In genomic region chr14:64338616-64339316, GRCh38 we compare ENCODE assay signal across 1 cellular context.
TF ChIP-seq lines count a peak whose summit lies in the region.

No MANE protein-coding gene starts in this region.

TF ChIP-seq in HepG2, 621 proteins besides CTCF, POLR2A, EP300 and RAD21 (continued from another document and continues in another):
- TF ChIP-seq ATF2 (CRISPR knock-in tag; IDR thresholded peaks at IDR 0.05) (no peak), ZNF839 (CRISPR knock-in tag; IDR thresholded peaks at IDR 0.05; ENCODE audit: borderline replicate concordance) (peak; percentile 58; the same call in 1 of the 2 replicates), ZNF460 (CRISPR knock-in tag; IDR thresholded peaks at IDR 0.05; ENCODE audit: borderline replicate concordance) (no peak), ZNF431 (CRISPR knock-in tag; IDR thresholded peaks at IDR 0.05; ENCODE audit: borderline replicate concordance, low read depth) (peak; percentile 73; the same call in 1 of the 2 replicates), SIX1 (CRISPR knock-in tag; IDR thresholded peaks at IDR 0.05; ENCODE audit: borderline replicate concordance) (no peak), KMT2B (CRISPR knock-in tag; IDR thresholded peaks at IDR 0.05) (peak; percentile 30; the same call in 1 of the 2 replicates), ZNF747 (CRISPR knock-in tag; IDR thresholded peaks at IDR 0.05; ENCODE audit: borderline replicate concordance) (peak; percentile 46; the same call in 1 of the 2 replicates), DNMT1 (CRISPR knock-in tag; IDR thresholded peaks at IDR 0.05) (no peak), PATZ1 (CRISPR knock-in tag; IDR thresholded peaks at IDR 0.05) (peak; percentile 31; the same call in 1 of the 2 replicates), GATAD2A (CRISPR knock-in tag; IDR thresholded peaks at IDR 0.05) (peak; percentile 35; the same call in 1 of the 2 replicates), TBL1XR1 (IDR thresholded peaks at IDR 0.05; ENCODE audit: borderline replicate concordance, low read length, partially characterized antibody) (no peak), ZNF788 (CRISPR knock-in tag; IDR thresholded peaks at IDR 0.05; ENCODE audit: borderline replicate concordance) (peak; percentile 64; the same call in 1 of the 2 replicates), MEF2D (CRISPR knock-in tag; IDR thresholded peaks at IDR 0.05) (peak; percentile 64; the same call in 1 of the 2 replicates), HNF1B (CRISPR knock-in tag; IDR thresholded peaks at IDR 0.05) (peak; percentile 73; the same call in 1 of the 2 replicates), DMAP1 (CRISPR knock-in tag; IDR thresholded peaks at IDR 0.05) (peak; percentile 61; the same call in 1 of the 2 replicates), DR1 (CRISPR knock-in tag; IDR thresholded peaks at IDR 0.05) (peak; percentile 81), GMEB2 (CRISPR knock-in tag; IDR thresholded peaks at IDR 0.05; ENCODE audit: low read depth) (0 out of 2 replicates have a peak, but pooled peaks have one; percentile 57), ZNF772 (CRISPR knock-in tag; IDR thresholded peaks at IDR 0.05) (peak; percentile 73; the same call in 1 of the 2 replicates), ZBTB20 (CRISPR knock-in tag; IDR thresholded peaks at IDR 0.05; ENCODE audit: borderline replicate concordance, low read depth) (peak; percentile 79; the same call in 1 of the 2 replicates), ESRRA (CRISPR knock-in tag; IDR thresholded peaks at IDR 0.05; ENCODE audit: low read depth) (peak; percentile 68), ZNF850 (CRISPR knock-in tag; conservative IDR thresholded peaks at IDR 0.05) (no peak), ZNF552 (CRISPR knock-in tag; IDR thresholded peaks at IDR 0.05; ENCODE audit: borderline replicate concordance) (peak; percentile 52; the same call in 1 of the 2 replicates), ZNF556 (CRISPR knock-in tag; IDR thresholded peaks at IDR 0.05; ENCODE audit: borderline replicate concordance) (peak; percentile 65; the same call in 1 of the 2 replicates), GABPA (IDR thresholded peaks at IDR 0.05; ENCODE audit: low read depth, low read length) (peak; percentile 71), GABPA (CRISPR knock-in tag; IDR thresholded peaks at IDR 0.05; ENCODE audit: low read depth) (peak; percentile 87), ZMYM3 (CRISPR knock-in tag; IDR thresholded peaks at IDR 0.05) (peak; percentile 46; the same call in 1 of the 2 replicates), ZNF619 (CRISPR knock-in tag; IDR thresholded peaks at IDR 0.05) (peak; percentile 57; the same call in 1 of the 2 replicates), SCMH1 (CRISPR knock-in tag; IDR thresholded peaks at IDR 0.05; ENCODE audit: borderline replicate concordance) (no peak), SP2 (CRISPR knock-in tag; IDR thresholded peaks at IDR 0.05) (peak; percentile 72), TFDP1 (CRISPR knock-in tag; IDR thresholded peaks at IDR 0.05; ENCODE audit: borderline replicate concordance) (peak; percentile 86), TARDBP (CRISPR knock-in tag; IDR thresholded peaks at IDR 0.05) (no peak), HOXA3 (CRISPR knock-in tag; IDR thresholded peaks at IDR 0.05) (peak; percentile 37; the same call in 1 of the 2 replicates), GATAD1 (CRISPR knock-in tag; IDR thresholded peaks at IDR 0.05) (peak; percentile 56), SAP130 (CRISPR knock-in tag; IDR thresholded peaks at IDR 0.05; ENCODE audit: low read depth) (peak; percentile 65; the same call in 1 of the 2 replicates), ZNF704 (CRISPR knock-in tag; IDR thresholded peaks at IDR 0.05; ENCODE audit: borderline replicate concordance) (0 out of 2 replicates have a peak, but pooled peaks have one; percentile 32)
- TF ChIP-seq, protein P1, sequence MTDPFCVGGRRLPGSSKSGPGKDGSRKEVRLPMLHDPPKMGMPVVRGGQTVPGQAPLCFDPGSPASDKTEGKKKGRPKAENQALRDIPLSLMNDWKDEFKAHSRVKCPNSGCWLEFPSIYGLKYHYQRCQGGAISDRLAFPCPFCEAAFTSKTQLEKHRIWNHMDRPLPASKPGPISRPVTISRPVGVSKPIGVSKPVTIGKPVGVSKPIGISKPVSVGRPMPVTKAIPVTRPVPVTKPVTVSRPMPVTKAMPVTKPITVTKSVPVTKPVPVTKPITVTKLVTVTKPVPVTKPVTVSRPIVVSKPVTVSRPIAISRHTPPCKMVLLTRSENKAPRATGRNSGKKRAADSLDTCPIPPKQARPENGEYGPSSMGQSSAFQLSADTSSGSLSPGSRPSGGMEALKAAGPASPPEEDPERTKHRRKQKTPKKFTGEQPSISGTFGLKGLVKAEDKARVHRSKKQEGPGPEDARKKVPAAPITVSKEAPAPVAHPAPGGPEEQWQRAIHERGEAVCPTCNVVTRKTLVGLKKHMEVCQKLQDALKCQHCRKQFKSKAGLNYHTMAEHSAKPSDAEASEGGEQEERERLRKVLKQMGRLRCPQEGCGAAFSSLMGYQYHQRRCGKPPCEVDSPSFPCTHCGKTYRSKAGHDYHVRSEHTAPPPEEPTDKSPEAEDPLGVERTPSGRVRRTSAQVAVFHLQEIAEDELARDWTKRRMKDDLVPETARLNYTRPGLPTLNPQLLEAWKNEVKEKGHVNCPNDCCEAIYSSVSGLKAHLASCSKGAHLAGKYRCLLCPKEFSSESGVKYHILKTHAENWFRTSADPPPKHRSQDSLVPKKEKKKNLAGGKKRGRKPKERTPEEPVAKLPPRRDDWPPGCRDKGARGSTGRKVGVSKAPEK (CRISPR knock-in tag; IDR thresholded peaks at IDR 0.05; ENCODE audit: borderline replicate concordance), result peak; percentile 51; the same call in 1 of the 2 replicates
- TF ChIP-seq, protein P2, sequence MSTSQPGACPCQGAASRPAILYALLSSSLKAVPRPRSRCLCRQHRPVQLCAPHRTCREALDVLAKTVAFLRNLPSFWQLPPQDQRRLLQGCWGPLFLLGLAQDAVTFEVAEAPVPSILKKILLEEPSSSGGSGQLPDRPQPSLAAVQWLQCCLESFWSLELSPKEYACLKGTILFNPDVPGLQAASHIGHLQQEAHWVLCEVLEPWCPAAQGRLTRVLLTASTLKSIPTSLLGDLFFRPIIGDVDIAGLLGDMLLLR (CRISPR knock-in tag; IDR thresholded peaks at IDR 0.05), result 0 out of 2 replicates have a peak, but pooled peaks have one; percentile 58
- TF ChIP-seq, protein P3, sequence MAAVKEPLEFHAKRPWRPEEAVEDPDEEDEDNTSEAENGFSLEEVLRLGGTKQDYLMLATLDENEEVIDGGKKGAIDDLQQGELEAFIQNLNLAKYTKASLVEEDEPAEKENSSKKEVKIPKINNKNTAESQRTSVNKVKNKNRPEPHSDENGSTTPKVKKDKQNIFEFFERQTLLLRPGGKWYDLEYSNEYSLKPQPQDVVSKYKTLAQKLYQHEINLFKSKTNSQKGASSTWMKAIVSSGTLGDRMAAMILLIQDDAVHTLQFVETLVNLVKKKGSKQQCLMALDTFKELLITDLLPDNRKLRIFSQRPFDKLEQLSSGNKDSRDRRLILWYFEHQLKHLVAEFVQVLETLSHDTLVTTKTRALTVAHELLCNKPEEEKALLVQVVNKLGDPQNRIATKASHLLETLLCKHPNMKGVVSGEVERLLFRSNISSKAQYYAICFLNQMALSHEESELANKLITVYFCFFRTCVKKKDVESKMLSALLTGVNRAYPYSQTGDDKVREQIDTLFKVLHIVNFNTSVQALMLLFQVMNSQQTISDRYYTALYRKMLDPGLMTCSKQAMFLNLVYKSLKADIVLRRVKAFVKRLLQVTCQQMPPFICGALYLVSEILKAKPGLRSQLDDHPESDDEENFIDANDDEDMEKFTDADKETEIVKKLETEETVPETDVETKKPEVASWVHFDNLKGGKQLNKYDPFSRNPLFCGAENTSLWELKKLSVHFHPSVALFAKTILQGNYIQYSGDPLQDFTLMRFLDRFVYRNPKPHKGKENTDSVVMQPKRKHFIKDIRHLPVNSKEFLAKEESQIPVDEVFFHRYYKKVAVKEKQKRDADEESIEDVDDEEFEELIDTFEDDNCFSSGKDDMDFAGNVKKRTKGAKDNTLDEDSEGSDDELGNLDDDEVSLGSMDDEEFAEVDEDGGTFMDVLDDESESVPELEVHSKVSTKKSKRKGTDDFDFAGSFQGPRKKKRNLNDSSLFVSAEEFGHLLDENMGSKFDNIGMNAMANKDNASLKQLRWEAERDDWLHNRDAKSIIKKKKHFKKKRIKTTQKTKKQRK (IDR thresholded peaks at IDR 0.05; ENCODE audit: low read length), result no peak
- TF ChIP-seq, protein P4, sequence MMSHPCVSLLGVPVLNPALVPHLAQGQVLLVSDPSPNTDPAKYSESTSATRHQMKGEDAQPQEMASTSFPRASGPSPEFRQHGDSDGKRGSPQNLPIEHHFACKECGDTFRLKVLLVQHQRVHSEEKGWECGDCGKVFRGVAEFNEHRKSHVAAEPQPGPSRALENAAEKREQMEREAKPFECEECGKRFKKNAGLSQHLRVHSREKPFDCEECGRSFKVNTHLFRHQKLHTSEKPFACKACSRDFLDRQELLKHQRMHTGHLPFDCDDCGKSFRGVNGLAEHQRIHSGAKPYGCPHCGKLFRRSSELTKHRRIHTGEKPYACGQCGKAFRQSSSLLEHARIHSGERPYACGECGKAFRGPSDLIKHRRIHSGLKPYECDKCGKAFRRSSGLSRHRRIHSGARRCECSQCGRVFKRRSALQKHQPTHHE (CRISPR knock-in tag; IDR thresholded peaks at IDR 0.05; ENCODE audit: borderline replicate concordance), result no peak
- TF ChIP-seq, protein P5, sequence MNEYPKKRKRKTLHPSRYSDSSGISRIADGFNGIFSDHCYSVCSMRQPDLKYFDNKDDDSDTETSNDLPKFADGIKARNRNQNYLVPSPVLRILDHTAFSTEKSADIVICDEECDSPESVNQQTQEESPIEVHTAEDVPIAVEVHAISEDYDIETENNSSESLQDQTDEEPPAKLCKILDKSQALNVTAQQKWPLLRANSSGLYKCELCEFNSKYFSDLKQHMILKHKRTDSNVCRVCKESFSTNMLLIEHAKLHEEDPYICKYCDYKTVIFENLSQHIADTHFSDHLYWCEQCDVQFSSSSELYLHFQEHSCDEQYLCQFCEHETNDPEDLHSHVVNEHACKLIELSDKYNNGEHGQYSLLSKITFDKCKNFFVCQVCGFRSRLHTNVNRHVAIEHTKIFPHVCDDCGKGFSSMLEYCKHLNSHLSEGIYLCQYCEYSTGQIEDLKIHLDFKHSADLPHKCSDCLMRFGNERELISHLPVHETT (CRISPR knock-in tag; conservative IDR thresholded peaks at IDR 0.05), result no peak
